In genomic region chr13:60351326-60351725, GRCh38 we compare ENCODE assay signal across 13 cellular contexts. TPM values are rescaled to one million over a fixed set of nuclear protein-coding genes. Genes with fewer than 3 reads are reported as not detected.
DNase-seq lines count a peak whose midpoint lies in the region; ATAC-seq lines count a peak whose summit lies in the region.
"Had no signal": no experiment of that assay in that cellular context is flagged by ENCODE, and none has a peak within 500 bp of the region (broad histone marks: within the 10 kb centered on the region; RNA-seq: fewer than 3 reads in every experiment).

No MANE protein-coding gene starts in this region.

- DNase-seq in GM04504 (ENCODE audit: low read depth) (peak; percentile 81), NCI-H69 (lab: John Stamatoyannopoulos, UW) (peak; percentile 94), epidermal melanocyte (ENCODE audit: insufficient read length, low spot score) (peak; percentile 54), renal cortical epithelial cell (ENCODE audit: low read depth) (peak; percentile 64), left colon (no peak), nucleus accumbens (lab: John Stamatoyannopoulos, UW) (no peak)
- no peak for DNase-seq in central memory CD4-positive, alpha-beta T cell
- DNase-seq: activated CD4-positive, alpha-beta T cell treated with anti-CD3 and anti-CD28 coated beads for 4 hours; activated effector memory CD4-positive, alpha-beta T cell treated with anti-CD3 and anti-CD28 coated beads, Interleukin-2, amount 50 U/mL, for 16 hours; hypothalamus; SHP77 treated with DMSO at 0.1 percent for 48 hours; upper lobe of right lung had no signal

- ATAC-seq in HG03469 (IDR thresholded peaks at IDR 0.05; ENCODE audit: unreplicated experiment) (no peak), left colon (no peak)
- ATAC-seq: upper lobe of right lung had no signal

- intact Hi-C loops in left colon (cut with DNase I, micrococcal nuclease) = no loop called here

RNA-seq across cellular contexts. Expression of gene TDRD3, which starts 45.7 kb away (rescaled TPM):
- total RNA-seq in renal cortical epithelial cell = 17.7 and 21.0 TPM in 2 replicates
- 10 to 100 TPM; 31.0 to 31.9 TPM for total RNA-seq in left colon

Comparison
In these comparisons a context has a peak if more than half of its experiments do, and no peak if none do; other contexts are left out.
1. DNase-seq: peak in GM04504 (single experiment), NCI-H69 (single experiment), epidermal melanocyte (single experiment) and renal cortical epithelial cell (single experiment); none in left colon (0 of 2), nucleus accumbens (0 of 56) and central memory CD4-positive, alpha-beta T cell (single experiment).